ENCODE assay signal across 10 cellular contexts in genomic region chr6:134676307-134677281, GRCh38.
DNase-seq lines count a peak whose midpoint lies in the region; ATAC-seq and TF ChIP-seq lines count a peak whose summit lies in the region.
"Had no signal": no experiment of that assay in that cellular context is flagged by ENCODE, and none has a peak within 500 bp of the region (broad histone marks: within the 10 kb centered on the region; RNA-seq: fewer than 3 reads in every experiment).

No MANE protein-coding gene starts in this region.

- in situ Hi-C loops in brain microvascular endothelial cell (cut with HindIII; ENCODE audit: low pct_ligation_motif_present, low sequenced_read_pairs), result no loop called here

- H3K4me3 ChIP-seq in brain microvascular endothelial cell (ENCODE audit: low read depth, low read length) (no peak overlapping the region), mesendoderm (ENCODE audit: low read length) (no peak overlapping the region)
- H3K4me3 ChIP-seq in effector memory CD4-positive, alpha-beta T cell (ENCODE audit: insufficient read depth, low read depth, low read length, poor library complexity, severe bottlenecking), result no peak overlapping the region

- H3K23ac ChIP-seq in mesendoderm (ENCODE audit: low read length), result no peak overlapping the region

- no peaks in the 10 kb centered on the region for H3K9me3 ChIP-seq in effector memory CD4-positive, alpha-beta T cell (ENCODE audit: control insufficient read depth, low read length)

- H4K8ac ChIP-seq in mesendoderm (ENCODE audit: low read depth, low read length), result no peak overlapping the region

- H2BK15ac ChIP-seq in mesendoderm (replicated peaks; ENCODE audit: low read depth), result no peak overlapping the region

- no peak for ATAC-seq in HG03354 (IDR thresholded peaks at IDR 0.05; ENCODE audit: poor library complexity, severe bottlenecking, unreplicated experiment)

- H3K27me3 ChIP-seq in brain microvascular endothelial cell (replicated peaks), result no peaks in the 10 kb centered on the region
- H3K27me3 ChIP-seq in mesendoderm (ENCODE audit: insufficient read depth, low read length, poor library complexity), result no peaks in the 10 kb centered on the region
- H3K27me3 ChIP-seq in effector memory CD4-positive, alpha-beta T cell (replicated peaks; ENCODE audit: control insufficient read depth, insufficient read depth, low read length, poor library complexity, severe bottlenecking), result no peaks in the 10 kb centered on the region

- no peak overlapping the region for H2BK120ac ChIP-seq in mesendoderm (ENCODE audit: low read depth, low read length)

- H3K4me1 ChIP-seq in mesendoderm (ENCODE audit: control insufficient read depth, low read depth, low read length), result no peaks in the 10 kb centered on the region
- no peaks in the 10 kb centered on the region for H3K4me1 ChIP-seq in effector memory CD4-positive, alpha-beta T cell (ENCODE audit: control insufficient read depth, insufficient read depth, low read length, poor library complexity, severe bottlenecking)

- H3K79me2 ChIP-seq in mesendoderm (ENCODE audit: control insufficient read depth, insufficient read depth, low read length), result no peaks in the 10 kb centered on the region

- H3K56ac ChIP-seq in mesendoderm (ENCODE audit: low read length), result no peak overlapping the region

- no peak overlapping the region for H2AK5ac ChIP-seq in mesendoderm (ENCODE audit: low read length)

- H3K36me3 ChIP-seq in brain microvascular endothelial cell (replicated peaks) (no peaks in the 10 kb centered on the region), mesendoderm (ENCODE audit: control insufficient read depth, insufficient read depth, low read length) (no peaks in the 10 kb centered on the region)
- H3K36me3 ChIP-seq in effector memory CD4-positive, alpha-beta T cell (ENCODE audit: control insufficient read depth, insufficient read depth, low read length), result no peaks in the 10 kb centered on the region

- H3K4me2 ChIP-seq in mesendoderm (ENCODE audit: low read length), result no peak overlapping the region

- H3K79me1 ChIP-seq in mesendoderm (ENCODE audit: low read length), result no peaks in the 10 kb centered on the region

- TF ChIP-seq CTCF in brain microvascular endothelial cell (IDR thresholded peaks at IDR 0.05; ENCODE audit: low read depth, low read length, missing control alignments), result peak; percentile 37

- H3K18ac ChIP-seq in mesendoderm (ENCODE audit: low read length), result no peak overlapping the region

- H2BK5ac ChIP-seq in mesendoderm (ENCODE audit: low read length), result no peak overlapping the region

- no peak overlapping the region for H3K9ac ChIP-seq in mesendoderm (ENCODE audit: low read length)

- DNase-seq in Daoy (ENCODE audit: low read depth), result peak; percentile 34
- DNase-seq in NCI-H2029 (lab: John Stamatoyannopoulos, UW), result peak; percentile 41
- peak; percentile 33 for DNase-seq in brain microvascular endothelial cell
- peak; percentile 13 for DNase-seq in mesendoderm
- DNase-seq in UCSD-AML1 (lab: John Stamatoyannopoulos, UW; ENCODE audit: unreplicated experiment), result no peak
- no peak for DNase-seq in effector memory CD4-positive, alpha-beta T cell
- no peak for DNase-seq in NCI-H510A (lab: John Stamatoyannopoulos, UW)
- DNase-seq: central memory CD4-positive, alpha-beta T cell; T-helper 2 cell had no signal

- no peak overlapping the region for H3K4ac ChIP-seq in mesendoderm (ENCODE audit: low read depth, low read length)

- WGBS in mesendoderm (ENCODE audit: extremely low coverage, insufficient coverage, low lambda C conversion rate), result no CpG with 5 or more reads among the region's 6 CpGs

- no peak overlapping the region for H4K5ac ChIP-seq in mesendoderm (ENCODE audit: low read length)

- H3K27ac ChIP-seq in brain microvascular endothelial cell, result no peak overlapping the region
- H3K27ac ChIP-seq in mesendoderm (ENCODE audit: low read depth, low read length), result no peak overlapping the region
- H3K27ac ChIP-seq in effector memory CD4-positive, alpha-beta T cell (ENCODE audit: insufficient read depth, low read length, poor library complexity, severe bottlenecking), result no peak overlapping the region

Comparison
In these comparisons a context has a peak if more than half of its experiments do, and no peak if none do; other contexts are left out.
1. DNase-seq: peak in Daoy (single experiment), NCI-H2029 (single experiment), brain microvascular endothelial cell (single experiment) and mesendoderm (single experiment); none in UCSD-AML1 (single experiment), effector memory CD4-positive, alpha-beta T cell (0 of 3) and NCI-H510A (single experiment).